ENCODE assay signal across 28 cellular contexts in the genomic region with DNA sequence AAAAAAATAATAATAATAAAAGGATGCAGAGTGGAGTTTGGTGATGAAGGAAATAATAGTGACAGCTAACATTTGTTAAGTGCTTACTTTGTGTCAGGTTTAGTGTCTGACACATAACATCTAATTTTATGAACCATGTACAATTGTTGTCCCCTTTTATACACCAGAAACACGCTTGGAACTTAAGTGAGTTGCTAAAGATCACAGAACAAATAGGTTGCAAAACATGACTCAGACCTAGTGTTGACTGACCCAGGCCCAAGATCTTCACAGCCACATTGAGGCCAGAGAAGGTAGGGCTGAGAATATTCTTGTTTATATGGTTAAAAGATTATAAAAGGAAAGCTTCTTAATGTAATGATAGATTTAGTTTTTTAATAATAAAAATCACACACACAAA. TPM values are rescaled to one million over a fixed set of nuclear protein-coding genes. Genes with fewer than 3 reads are reported as not detected.
"Had no signal": no experiment of that assay in that cellular context is flagged by ENCODE, and none has a peak within 500 bp of the region (broad histone marks: within the 10 kb centered on the region; RNA-seq: fewer than 3 reads in every experiment).

No MANE protein-coding gene starts in this region.

- DNase-seq: activated CD4-positive, alpha-beta memory T cell treated with anti-CD3 and anti-CD28 coated beads for 36 hours; activated CD4-positive, alpha-beta T cell treated with anti-CD3 and anti-CD28 coated beads for 36 hours; activated CD4-positive, alpha-beta T cell treated with anti-CD3 and anti-CD28 coated beads, Interleukin-2, amount 10 ng/mL, durations not matched to agents 24 days and 14 days; activated CD4-positive, CD25-positive, alpha-beta regulatory T cell; activated CD4-positive, CD25-positive, alpha-beta regulatory T cell treated with anti-CD3 and anti-CD28 coated beads, Interleukin-2, amount 50 U/mL, for 72 hours; activated CD8-positive, alpha-beta memory T cell treated with anti-CD3 and anti-CD28 coated beads, Interleukin-2, amount 10 ng/mL, durations not matched to agents 7 days and 5 days; activated CD8-positive, alpha-beta memory T cell treated with anti-CD3 and anti-CD28 coated beads, Interleukin-2, amount 50 U/mL, for 4 hours; activated CD8-positive, alpha-beta T cell treated with anti-CD3 and anti-CD28 coated beads, Interleukin-2, amount 10 ng/mL, durations not matched to agents 7 days and 5 days; activated effector memory CD4-positive, alpha-beta T cell treated with anti-CD3 and anti-CD28 coated beads, Interleukin-2, amount 50 U/mL, for 16 hours; activated naive CD4-positive, alpha-beta T cell treated with anti-CD3 and anti-CD28 coated beads for 36 hours; activated naive CD8-positive, alpha-beta T cell treated with anti-CD3 and anti-CD28 coated beads for 36 hours; activated naive CD8-positive, alpha-beta T cell treated with anti-CD3 and anti-CD28 coated beads, Interleukin-2, amount 50 U/mL, for 24 hours; activated T-cell treated with anti-CD3 and anti-CD28 coated beads, Interleukin-2, amount 50 U/mL, for 1 hour; activated T-cell treated with anti-CD3 and anti-CD28 coated beads, Interleukin-2, amount 50 U/mL, for 48 hours; adrenal gland; amygdala; aorta; body of pancreas; central memory CD4-positive, alpha-beta T cell; cerebellar nuclear complex; colonic mucosa; effector CD8-positive, alpha-beta T cell; esophagus squamous epithelium; foreskin melanocyte; head of caudate nucleus; T-helper 2 cell had no signal

- H3K9me3 ChIP-seq: adrenal gland, body of pancreas, colonic mucosa, esophagus squamous epithelium, gastroesophageal sphincter had no signal

- H3K27me3 ChIP-seq: adrenal gland, body of pancreas, colonic mucosa, esophagus squamous epithelium, gastroesophageal sphincter had no signal

- H3K4me1 ChIP-seq: body of pancreas, colonic mucosa had no signal

- H3K36me3 ChIP-seq: adrenal gland, colonic mucosa, esophagus squamous epithelium, gastroesophageal sphincter had no signal

- H3K27ac ChIP-seq: adrenal gland, body of pancreas, colonic mucosa, epithelial cell of prostate, esophagus squamous epithelium, gastroesophageal sphincter had no signal

- ATAC-seq: activated CD4-positive, alpha-beta T cell treated with anti-CD3 and anti-CD28 coated beads for 36 hours; activated CD8-positive, alpha-beta memory T cell treated with anti-CD3 and anti-CD28 coated beads, Interleukin-2, amount 10 ng/mL, durations not matched to agents 7 days and 5 days; activated CD8-positive, alpha-beta T cell treated with anti-CD3 and anti-CD28 coated beads, Interleukin-2, amount 10 ng/mL, durations not matched to agents 7 days and 5 days; activated naive CD8-positive, alpha-beta T cell treated with anti-CD3 and anti-CD28 coated beads, Interleukin-2, amount 50 U/mL, for 24 hours; body of pancreas; gastroesophageal sphincter had no signal

- H3K4me3 ChIP-seq: adrenal gland, body of pancreas, colonic mucosa, esophagus squamous epithelium, gastroesophageal sphincter had no signal

RNA-seq across cellular contexts. Expression of a gene that starts 56.9 kb away (rescaled TPM):
- total RNA-seq: activated CD4-positive, alpha-beta T cell treated with anti-CD3 and anti-CD28 coated beads, Interleukin-2, amount 10 ng/mL, durations not matched to agents 24 days and 14 days; activated CD8-positive, alpha-beta T cell treated with anti-CD3 and anti-CD28 coated beads, Interleukin-2, amount 10 ng/mL, durations not matched to agents 7 days and 5 days had no signal
